In genomic region chr2:10043906-10044601, GRCh38 we compare ENCODE assay signal across 1 cellular context.
TF ChIP-seq lines count a peak whose summit lies in the region.

No MANE protein-coding gene starts in this region.

TF ChIP-seq in HepG2, 621 proteins besides CTCF, POLR2A, EP300 and RAD21 (continued from another document and continues in another):
- TF ChIP-seq GMEB1 (CRISPR knock-in tag; IDR thresholded peaks at IDR 0.05; ENCODE audit: borderline replicate concordance): peak; percentile 20; the same call in 1 of the 2 replicates
- peak; percentile 68 for TF ChIP-seq ZNF281 (CRISPR knock-in tag; IDR thresholded peaks at IDR 0.05; ENCODE audit: borderline replicate concordance)
- TF ChIP-seq ZNF296 (CRISPR knock-in tag; conservative IDR thresholded peaks at IDR 0.05): no peak
- TF ChIP-seq RBFOX2 (IDR thresholded peaks at IDR 0.05; ENCODE audit: low read depth, low read length): 0 out of 2 replicates have a peak, but pooled peaks have one; percentile 13
- peak; percentile 17; the same call in 1 of the 2 replicates for TF ChIP-seq ZNF138 (CRISPR knock-in tag; IDR thresholded peaks at IDR 0.05; ENCODE audit: low read depth)
- TF ChIP-seq GMEB2 (CRISPR knock-in tag; IDR thresholded peaks at IDR 0.05; ENCODE audit: low read depth): no peak
- 0 out of 2 replicates have a peak, but pooled peaks have one; percentile 25 for TF ChIP-seq RNF2 (conservative IDR thresholded peaks at IDR 0.05; ENCODE audit: low read depth)
- TF ChIP-seq SYNCRIP (IDR thresholded peaks at IDR 0.05; ENCODE audit: insufficient read depth, low read depth, low read length): no peak
- peak; percentile 89; the same call in 1 of the 2 replicates for TF ChIP-seq SRY (CRISPR knock-in tag; IDR thresholded peaks at IDR 0.05)
- TF ChIP-seq ZNF350 (CRISPR knock-in tag; IDR thresholded peaks at IDR 0.05; ENCODE audit: borderline replicate concordance, low read depth): no peak
- no peak for TF ChIP-seq AGO1 (IDR thresholded peaks at IDR 0.05; ENCODE audit: low read depth, low read length, poor library complexity, severe bottlenecking)
- no peak for TF ChIP-seq HNF4G (IDR thresholded peaks at IDR 0.05; ENCODE audit: borderline replicate concordance, low read depth, low read length)
- no peak for TF ChIP-seq HNF4G (CRISPR knock-in tag; IDR thresholded peaks at IDR 0.05; ENCODE audit: borderline replicate concordance, low read depth)
- TF ChIP-seq HHEX (CRISPR knock-in tag; IDR thresholded peaks at IDR 0.05): no peak
- no peak; the same call in 1 of the 2 replicates for TF ChIP-seq THAP11 (CRISPR knock-in tag; IDR thresholded peaks at IDR 0.05)
- TF ChIP-seq ZSCAN29 (CRISPR knock-in tag; conservative IDR thresholded peaks at IDR 0.05): no peak
- TF ChIP-seq NR2F1 (CRISPR knock-in tag; IDR thresholded peaks at IDR 0.05): no peak
- TF ChIP-seq ZMAT3 (CRISPR knock-in tag; conservative IDR thresholded peaks at IDR 0.05): peak; percentile 59; the same call in 1 of the 2 replicates
- no peak for TF ChIP-seq HMG20A (CRISPR knock-in tag; IDR thresholded peaks at IDR 0.05; ENCODE audit: borderline replicate concordance)
- 0 out of 2 replicates have a peak, but pooled peaks have one; percentile 12 for TF ChIP-seq ZNF772 (CRISPR knock-in tag; IDR thresholded peaks at IDR 0.05)
- TF ChIP-seq SP4 (CRISPR knock-in tag; IDR thresholded peaks at IDR 0.05): peak; percentile 64; the same call in 1 of the 2 replicates
- no peak for TF ChIP-seq SOX13 (IDR thresholded peaks at IDR 0.05)
- TF ChIP-seq SOX13 (CRISPR knock-in tag; conservative IDR thresholded peaks at IDR 0.05 in 1 of 2, IDR thresholded peaks at IDR 0.05 in 1 of 2): peak in 1 of 2 experiments; percentile 44; a peak in 1 of 4 replicates
- peak; percentile 92 for TF ChIP-seq TFDP1 (CRISPR knock-in tag; IDR thresholded peaks at IDR 0.05; ENCODE audit: borderline replicate concordance)
- TF ChIP-seq MYC (CRISPR knock-in tag; IDR thresholded peaks at IDR 0.05; ENCODE audit: borderline replicate concordance): peak; percentile 67; the same call in 1 of the 2 replicates
- TF ChIP-seq TAF15 (IDR thresholded peaks at IDR 0.05; ENCODE audit: low read depth, low read length, poor library complexity, severe bottlenecking): no peak
- TF ChIP-seq MLX (CRISPR knock-in tag; IDR thresholded peaks at IDR 0.05): peak; percentile 39; the same call in 1 of the 2 replicates
- TF ChIP-seq ZNF574 (CRISPR knock-in tag; IDR thresholded peaks at IDR 0.05): peak; percentile 56
- no peak for TF ChIP-seq PCBP2 (optimal IDR thresholded peaks at IDR 0.05; ENCODE audit: low read depth, low read length, poor library complexity, severe bottlenecking)
- 0 out of 2 replicates have a peak, but pooled peaks have one; percentile 6 for TF ChIP-seq ZNF362 (CRISPR knock-in tag; IDR thresholded peaks at IDR 0.05; ENCODE audit: borderline replicate concordance)
- TF ChIP-seq ZNF605 (CRISPR knock-in tag; IDR thresholded peaks at IDR 0.05): 0 out of 2 replicates have a peak, but pooled peaks have one; percentile 47
- TF ChIP-seq KLF15 (CRISPR knock-in tag; IDR thresholded peaks at IDR 0.05; ENCODE audit: borderline replicate concordance): no peak
- TF ChIP-seq NBN (conservative IDR thresholded peaks at IDR 0.05): no peak
- peak; percentile 5; the same call in 1 of the 2 replicates for TF ChIP-seq KAT7 (CRISPR knock-in tag; IDR thresholded peaks at IDR 0.05; ENCODE audit: borderline replicate concordance)
- peak; percentile 78; the same call in 1 of the 2 replicates for TF ChIP-seq ZNF589 (CRISPR knock-in tag; conservative IDR thresholded peaks at IDR 0.05)
- TF ChIP-seq BORCS8-MEF2B (CRISPR knock-in tag; IDR thresholded peaks at IDR 0.05): peak; percentile 93
- peak; percentile 21; the same call in 1 of the 2 replicates for TF ChIP-seq HOXA7 (CRISPR knock-in tag; IDR thresholded peaks at IDR 0.05)
- TF ChIP-seq ZNF749 (CRISPR knock-in tag; IDR thresholded peaks at IDR 0.05; ENCODE audit: borderline replicate concordance): peak; percentile 91; the same call in 1 of the 2 replicates
- TF ChIP-seq ZNF275 (CRISPR knock-in tag; IDR thresholded peaks at IDR 0.05; ENCODE audit: borderline replicate concordance): no peak
- TF ChIP-seq ARID3A (IDR thresholded peaks at IDR 0.05; ENCODE audit: low read depth, low read length): no peak
- TF ChIP-seq ZNF572 (CRISPR knock-in tag; IDR thresholded peaks at IDR 0.05): no peak
- no peak for TF ChIP-seq REST (IDR thresholded peaks at IDR 0.05; ENCODE audit: borderline replicate concordance in 1 of 2, low read depth in 1 of 2, low read length in 2 of 2)
